9 cellular contexts compared by ENCODE assay signal in genomic region chr20:52564594-52564993, GRCh38.
"Had no signal": no experiment of that assay in that cellular context is flagged by ENCODE, and none has a peak within 500 bp of the region (broad histone marks: within the 10 kb centered on the region; RNA-seq: fewer than 3 reads in every experiment).

No MANE protein-coding gene starts in this region.

- H3K9ac ChIP-seq: GM23248 had no signal

- H3K4me3 ChIP-seq: GM23248, HAP-1 had no signal

- H3K9me3 ChIP-seq: HAP-1 had no signal

- ATAC-seq: HCT116 had no signal

- H3K4me1 ChIP-seq: HAP-1 had no signal

- H3K36me3 ChIP-seq: HAP-1 had no signal

- H3K27ac ChIP-seq: GM23248, HL-60 had no signal

- DNase-seq: GM23248, GOT3, H7, HFFc6, IMR-90, KBM-7 had no signal

- H2AFZ ChIP-seq: GM23248 had no signal
